15 cellular contexts compared by ENCODE assay signal in the genomic region with DNA sequence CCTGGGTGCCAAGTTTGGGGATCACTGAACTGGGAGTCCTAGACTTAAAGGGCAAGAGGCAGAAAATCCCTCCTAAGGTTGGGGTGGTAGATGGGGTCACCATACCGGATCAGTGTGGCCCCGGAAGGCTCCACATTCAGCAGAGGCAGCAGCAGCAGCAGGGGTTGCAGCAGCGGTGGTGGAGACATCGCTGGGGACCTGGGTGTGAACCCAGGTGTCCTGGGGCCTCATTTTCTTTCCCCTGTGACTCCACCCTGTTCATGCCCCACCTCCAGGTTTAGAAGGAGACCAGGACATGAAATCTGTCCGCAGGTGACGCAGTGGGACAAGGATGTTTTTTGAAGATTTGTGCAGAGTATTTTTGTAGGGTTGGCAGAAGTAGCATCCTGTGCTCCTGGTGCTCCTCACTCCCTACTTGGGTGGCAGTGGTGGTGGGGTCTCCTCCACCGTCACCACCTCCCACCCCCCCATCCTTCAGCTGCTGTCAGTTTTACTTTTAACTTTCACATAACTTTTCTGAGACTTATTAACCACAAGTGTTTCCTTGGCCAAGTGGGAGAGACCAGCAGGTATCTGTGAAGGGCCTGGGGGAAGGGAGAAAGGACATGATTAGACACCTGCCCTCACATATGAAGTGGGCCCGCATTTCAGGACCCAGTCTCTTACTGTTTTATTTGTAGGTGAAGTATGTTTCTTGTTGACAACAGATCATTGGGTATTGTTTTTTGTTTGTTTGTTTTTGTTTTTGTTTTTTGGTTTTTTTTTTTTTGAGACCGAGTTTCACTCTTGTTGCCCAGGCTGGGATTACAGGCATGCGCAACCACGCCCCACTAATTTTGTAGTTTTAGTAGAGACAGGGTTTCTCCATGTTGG. TPM values are rescaled to one million over a fixed set of nuclear protein-coding genes. Genes with fewer than 3 reads are reported as not detected.
DNase-seq lines count a peak whose midpoint lies in the region; ATAC-seq lines count a peak whose summit lies in the region.
"Had no signal": no experiment of that assay in that cellular context is flagged by ENCODE, and none has a peak within 500 bp of the region (broad histone marks: within the 10 kb centered on the region; RNA-seq: fewer than 3 reads in every experiment).

Gene NAPSA (minus strand): TSS at position 206 of the 873 bp plus-strand sequence. CDS start 18 bp downstream, at position 188.

- intact Hi-C loops in posterior vena cava (cut with DNase I) = loop anchor here in 1 of 2 donors (10.0 kb wide), 2 partner anchors 49 to 419 kb away; partner anchors contain the start of gene SPIB

- peak within 1 kb of the TSS; percentile 94 for H3K27ac Mint-ChIP-seq in activated T-cell treated with anti-CD3 and anti-CD28 coated beads, Interleukin-2, amount 50 U/mL, for 72 hours
- peak within 1 kb of the TSS; percentile 54 for H3K27ac Mint-ChIP-seq in central memory CD8-positive, alpha-beta T cell (ENCODE audit: low read depth)
- H3K27ac Mint-ChIP-seq in stimulated activated memory B cell treated with anti-CD40 and anti-IgM and Interleukin-4, amounts not matched to agents 10 μg/mL and 1 μg/mL and 100 μg/mL, for 72 hours = peak within 1 kb of the TSS; percentile 88

- peaks cover 1 to 2% of the 10 kb centered on the region in 2 donors for H3K9me3 Mint-ChIP-seq in activated T-cell treated with anti-CD3 and anti-CD28 coated beads, Interleukin-2, amount 50 U/mL, for 72 hours
- H3K9me3 Mint-ChIP-seq in central memory CD8-positive, alpha-beta T cell = no peaks in the 10 kb centered on the region
- peaks cover 2% of the 10 kb centered on the region for H3K9me3 Mint-ChIP-seq in stimulated activated memory B cell treated with anti-CD40 and anti-IgM and Interleukin-4, amounts not matched to agents 10 μg/mL and 1 μg/mL and 100 μg/mL, for 72 hours

- H3K36me3 Mint-ChIP-seq in activated T-cell treated with anti-CD3 and anti-CD28 coated beads, Interleukin-2, amount 50 U/mL, for 72 hours (ENCODE audit: insufficient read depth in 2 of 2) = peaks cover 11 to 13% of the 10 kb centered on the region in 2 donors
- H3K36me3 Mint-ChIP-seq in central memory CD8-positive, alpha-beta T cell (ENCODE audit: insufficient read depth) = peaks cover 1% of the 10 kb centered on the region
- peaks cover 5% of the 10 kb centered on the region for H3K36me3 Mint-ChIP-seq in stimulated activated memory B cell treated with anti-CD40 and anti-IgM and Interleukin-4, amounts not matched to agents 10 μg/mL and 1 μg/mL and 100 μg/mL, for 72 hours

- no peaks in the 10 kb centered on the region for H3K27me3 Mint-ChIP-seq in activated T-cell treated with anti-CD3 and anti-CD28 coated beads, Interleukin-2, amount 50 U/mL, for 72 hours (ENCODE audit: low read depth)
- no peaks in the 10 kb centered on the region for H3K27me3 Mint-ChIP-seq in central memory CD8-positive, alpha-beta T cell
- H3K27me3 Mint-ChIP-seq in stimulated activated memory B cell treated with anti-CD40 and anti-IgM and Interleukin-4, amounts not matched to agents 10 μg/mL and 1 μg/mL and 100 μg/mL, for 72 hours = no peaks in the 10 kb centered on the region

- peak within 1 kb of the TSS; percentile 79 to 80 for H3K4me3 Mint-ChIP-seq in activated T-cell treated with anti-CD3 and anti-CD28 coated beads, Interleukin-2, amount 50 U/mL, for 72 hours
- H3K4me3 Mint-ChIP-seq in central memory CD8-positive, alpha-beta T cell = peak within 1 kb of the TSS; percentile 46
- H3K4me3 Mint-ChIP-seq in stimulated activated memory B cell treated with anti-CD40 and anti-IgM and Interleukin-4, amounts not matched to agents 10 μg/mL and 1 μg/mL and 100 μg/mL, for 72 hours = peak within 1 kb of the TSS; percentile 10

- DNase-seq in activated T-cell treated with anti-CD3 and anti-CD28 coated beads, Interleukin-2, amount 50 U/mL, for 72 hours = no peak
- DNase-seq in activated T-cell treated with anti-CD3 and anti-CD28 coated beads for 4 hours (no peak), NAMALWA (ENCODE audit: low spot score) (peak; percentile 74), posterior vena cava (ENCODE audit: low spot score) (no peak)
- no peak for DNase-seq in central memory CD8-positive, alpha-beta T cell (ENCODE audit: low spot score in 2 of 2)
- no peak for DNase-seq in effector CD8-positive, alpha-beta T cell (lab: John Stamatoyannopoulos, UW)
- DNase-seq: brain microvascular endothelial cell, NCI-H1417 treated with DMSO at 0.1 percent for 48 hours, nucleus accumbens, small intestine, substantia nigra had no signal

- peaks cover 81% of the 10 kb centered on the region for H3K4me1 Mint-ChIP-seq in activated T-cell treated with anti-CD3 and anti-CD28 coated beads, Interleukin-2, amount 50 U/mL, for 72 hours (ENCODE audit: low read depth)
- H3K4me1 Mint-ChIP-seq in central memory CD8-positive, alpha-beta T cell = peaks cover 44% of the 10 kb centered on the region
- peaks cover 69% of the 10 kb centered on the region for H3K4me1 Mint-ChIP-seq in stimulated activated memory B cell treated with anti-CD40 and anti-IgM and Interleukin-4, amounts not matched to agents 10 μg/mL and 1 μg/mL and 100 μg/mL, for 72 hours

- no peak for ATAC-seq in activated T-cell treated with anti-CD3 and anti-CD28 coated beads, Interleukin-2, amount 50 U/mL, for 72 hours (replicated peaks in 1 of 2)
- no peak for ATAC-seq in central memory CD8-positive, alpha-beta T cell (replicated peaks; ENCODE audit: extremely low read depth, poor library complexity, severe bottlenecking)
- ATAC-seq in stimulated activated memory B cell treated with anti-CD40 and anti-IgM and Interleukin-4, amounts not matched to agents 10 μg/mL and 1 μg/mL and 100 μg/mL, for 72 hours = no peak
- no peak for ATAC-seq in HG02970 (IDR thresholded peaks at IDR 0.05; ENCODE audit: low FRiP score, unreplicated experiment)
- ATAC-seq: K562 had no signal

RNA-seq across cellular contexts. Expression of gene NAPSA, which starts in this region (rescaled TPM):
- 10 to 100 TPM; 43.2 to 53.3 TPM for total RNA-seq in activated T-cell treated with anti-CD3 and anti-CD28 coated beads, Interleukin-2, amount 50 U/mL, for 72 hours
- under 1 TPM; 0.33 to 0.37 TPM for total RNA-seq in posterior vena cava
- total RNA-seq: SJSA1 had no signal

Comparison
In these comparisons a context has a peak if more than half of its experiments do, and no peak if none do; other contexts are left out.
1. RNA of gene NAPSA (total RNA-seq): 43.2 to 53.3 TPM in activated T-cell treated with anti-CD3 and anti-CD28 coated beads, Interleukin-2, amount 50 U/mL, for 72 hours; 0.33 to 0.37 TPM in posterior vena cava; every median in the first group is over 10 times any median in the second.
2. H3K4me3 Mint-ChIP-seq: peak in every context shown above with its lines; median percentile 80 in activated T-cell treated with anti-CD3 and anti-CD28 coated beads, Interleukin-2, amount 50 U/mL, for 72 hours; 46 in central memory CD8-positive, alpha-beta T cell; 10 in stimulated activated memory B cell treated with anti-CD40 and anti-IgM and Interleukin-4, amounts not matched to agents 10 μg/mL and 1 μg/mL and 100 μg/mL, for 72 hours.
3. Peak in every context shown above with its lines, with median percentiles within 50 percentile points of each other: H3K27ac Mint-ChIP-seq.